9 cellular contexts compared by ENCODE assay signal in genomic region chr13:23467048-23467931, GRCh38. TPM values are rescaled to one million over a fixed set of nuclear protein-coding genes. Genes with fewer than 3 reads are reported as not detected.
A peak's percentile ranks its signal among the peaks of the same experiment; 100 is the strongest.
DNase-seq lines count a peak whose midpoint lies in the region; ATAC-seq and TF ChIP-seq lines count a peak whose summit lies in the region.
"Had no signal": no experiment of that assay in that cellular context is flagged by ENCODE, and none has a peak within 500 bp of the region (broad histone marks: within the 10 kb centered on the region; RNA-seq: fewer than 3 reads in every experiment).

No MANE protein-coding gene starts in this region.

- peaks cover 28% of the 10 kb centered on the region for H3K27me3 Mint-ChIP-seq in central memory CD8-positive, alpha-beta T cell
- peaks cover 10 to 14% of the 10 kb centered on the region in 2 donors for H3K27me3 Mint-ChIP-seq in natural killer cell (ENCODE audit: low read depth in 2 of 2)

- H3K79me2 ChIP-seq in ACC112 (ENCODE audit: control insufficient read depth, insufficient read depth, low read length, unreplicated experiment) = no peaks in the 10 kb centered on the region

- TF ChIP-seq CTCF in HFF-Myc (IDR thresholded peaks at IDR 0.05; ENCODE audit: low read depth, low read length, missing control alignments) (no peak), natural killer cell (IDR thresholded peaks at IDR 0.05) (peak; percentile 32), WERI-Rb-1 (IDR thresholded peaks at IDR 0.05; ENCODE audit: low read depth, low read length) (no peak)

- H3K27ac ChIP-seq in ACC112 (ENCODE audit: low read depth, low read length) = peak overlapping the region; percentile 15; the same call in 1 of the 2 replicates
- H3K27ac ChIP-seq in WERI-Rb-1 = no peak overlapping the region
- H3K27ac ChIP-seq: SK-N-MC had no signal

- H3K9me3 ChIP-seq in WERI-Rb-1 (ENCODE audit: severe bottlenecking) = peaks cover 6% of the 10 kb centered on the region

- peaks cover 2% of the 10 kb centered on the region for H3K36me3 Mint-ChIP-seq in central memory CD8-positive, alpha-beta T cell (ENCODE audit: insufficient read depth)
- no peaks in the 10 kb centered on the region for H3K36me3 Mint-ChIP-seq in natural killer cell

- H3K4me1 Mint-ChIP-seq in central memory CD8-positive, alpha-beta T cell = no peaks in the 10 kb centered on the region
- peaks cover 10 to 13% of the 10 kb centered on the region in 2 donors for H3K4me1 Mint-ChIP-seq in natural killer cell

- H3K4me3 Mint-ChIP-seq in central memory CD8-positive, alpha-beta T cell = peak overlapping the region; percentile 70
- H3K4me3 Mint-ChIP-seq in natural killer cell = no peak overlapping the region

- intact Hi-C loops in natural killer cell (cut with micrococcal nuclease) = loop anchor here (2.0 kb wide), 1 partner anchor 754 kb away; no protein-coding TSS in a partner anchor

- peak overlapping the region; percentile 42; the same call in 1 of the 2 replicates for H3K4me3 ChIP-seq in ACC112 (ENCODE audit: low read depth, low read length)
- H3K4me3 ChIP-seq in HFF-Myc (replicated peaks; ENCODE audit: low read depth, low read length) = peak overlapping the region; percentile 38
- H3K4me3 ChIP-seq in WERI-Rb-1 (ENCODE audit: low read depth, low read length) = no peak overlapping the region; the same call in 1 of the 2 replicates

- DNase-seq in HFF-Myc (ENCODE audit: extremely low read depth, low read depth) (peak; percentile 92), natural killer cell (no peak), NCI-H526 (lab: John Stamatoyannopoulos, UW) (no peak), WERI-Rb-1 (no peak), NCI-H2171 treated with DMSO at 0.1 percent for 48 hours (lab: John Stamatoyannopoulos, UW) (no peak)
- no peak for DNase-seq in central memory CD8-positive, alpha-beta T cell (ENCODE audit: low spot score in 2 of 2)

- H3K27me3 ChIP-seq in ACC112 (ENCODE audit: insufficient read depth, low read length) = no peaks in the 10 kb centered on the region
- no peaks in the 10 kb centered on the region for H3K27me3 ChIP-seq in WERI-Rb-1 (ENCODE audit: insufficient read depth, low read depth, severe bottlenecking)

- peaks cover 11% of the 10 kb centered on the region for H3K4me1 ChIP-seq in ACC112 (ENCODE audit: control insufficient read depth, insufficient read depth, low read length, unreplicated experiment)

- no peaks in the 10 kb centered on the region for H3K9me3 Mint-ChIP-seq in central memory CD8-positive, alpha-beta T cell
- H3K9me3 Mint-ChIP-seq in natural killer cell = no peaks in the 10 kb centered on the region

- no peak for ATAC-seq in central memory CD8-positive, alpha-beta T cell (replicated peaks; ENCODE audit: extremely low read depth, poor library complexity, severe bottlenecking)
- no peak for ATAC-seq in natural killer cell
- ATAC-seq in GM18858 (IDR thresholded peaks at IDR 0.05; ENCODE audit: unreplicated experiment) = no peak

- H3K36me3 ChIP-seq in ACC112 (ENCODE audit: insufficient read depth, low read length) (no peaks in the 10 kb centered on the region), WERI-Rb-1 (no peaks in the 10 kb centered on the region)

- peak overlapping the region; percentile 36 for H3K27ac Mint-ChIP-seq in central memory CD8-positive, alpha-beta T cell (ENCODE audit: low read depth)
- H3K27ac Mint-ChIP-seq in natural killer cell = peak overlapping the region; percentile 37 to 73

- H2AFZ ChIP-seq in ACC112 (ENCODE audit: low read length, unreplicated experiment) = peak overlapping the region; percentile 41

RNA-seq across cellular contexts. Expression of gene SACS, which starts 33.8 kb away (rescaled TPM):
- total RNA-seq in natural killer cell = 10 to 100 TPM in 2 of 3 donors, 1 to 10 TPM in 1; 10.0 to 13.1 (median 13.0) TPM
